10 cellular contexts compared by ENCODE assay signal in genomic region chr1:204294371-204294770, GRCh38.
A peak's percentile ranks its signal among the peaks of the same experiment; 100 is the strongest.
DNase-seq lines count a peak whose midpoint lies in the region; ATAC-seq and TF ChIP-seq lines count a peak whose summit lies in the region.
"Had no signal": no experiment of that assay in that cellular context is flagged by ENCODE, and none has a peak within 500 bp of the region (broad histone marks: within the 10 kb centered on the region; RNA-seq: fewer than 3 reads in every experiment).

No MANE protein-coding gene starts in this region.

- peak overlapping the region; percentile 6 for H3K9ac ChIP-seq in adipocyte (ENCODE audit: low read length)

- H3K9me3 ChIP-seq in adipocyte (ENCODE audit: control insufficient read depth, low read length): no peaks in the 10 kb centered on the region
- H3K9me3 ChIP-seq in heart right ventricle: no peaks in the 10 kb centered on the region
- H3K9me3 ChIP-seq in sigmoid colon: no peaks in the 10 kb centered on the region

- H3K36me3 ChIP-seq in adipocyte (ENCODE audit: control insufficient read depth, insufficient read depth, low read length, severe bottlenecking): no peaks in the 10 kb centered on the region
- no peaks in the 10 kb centered on the region for H3K36me3 ChIP-seq in heart right ventricle
- H3K36me3 ChIP-seq in sigmoid colon: no peaks in the 10 kb centered on the region

- H3K4me3 Mint-ChIP-seq in activated T-helper 2 cell treated with anti-CD3 and anti-CD28 coated beads, Interferon-gamma antibody, Interleukin-2, Interleukin-4, amounts not matched to agents 10 μg/mL and 5 μg/mL and 100 μg/mL, durations not matched to agents 14 hours and 24 hours and 36 hours (ENCODE audit: low read depth): no peak overlapping the region

- H3K4me1 Mint-ChIP-seq in activated T-helper 2 cell treated with anti-CD3 and anti-CD28 coated beads, Interferon-gamma antibody, Interleukin-2, Interleukin-4, amounts not matched to agents 10 μg/mL and 5 μg/mL and 100 μg/mL, durations not matched to agents 14 hours and 24 hours and 36 hours (ENCODE audit: low read depth): peaks cover 6% of the 10 kb centered on the region

- H3K4me1 ChIP-seq in adipocyte (ENCODE audit: control insufficient read depth, insufficient read depth, low read length) (peaks cover 45% of the 10 kb centered on the region), heart right ventricle (peaks cover 14 to 58% (median 37%) of the 10 kb centered on the region in 9 donors), sigmoid colon (peaks cover 0 to 18% (median 2%) of the 10 kb centered on the region in 4 donors)

- H3K27ac ChIP-seq in heart right ventricle: peak overlapping the region in 9 of 10 donors; percentile 39 to 85 (median 52)
- peak overlapping the region; percentile 33 to 67 (median 44) for H3K27ac ChIP-seq in sigmoid colon

- peak overlapping the region; percentile 20 for H3K4me3 ChIP-seq in adipocyte (ENCODE audit: low read length)
- no peak overlapping the region for H3K4me3 ChIP-seq in heart right ventricle
- no peak overlapping the region for H3K4me3 ChIP-seq in sigmoid colon

- TF ChIP-seq POLR2A in sigmoid colon (IDR thresholded peaks at IDR 0.05): no peak

- H3K36me3 Mint-ChIP-seq in activated T-helper 2 cell treated with anti-CD3 and anti-CD28 coated beads, Interferon-gamma antibody, Interleukin-2, Interleukin-4, amounts not matched to agents 10 μg/mL and 5 μg/mL and 100 μg/mL, durations not matched to agents 14 hours and 24 hours and 36 hours (ENCODE audit: low read depth): no peaks in the 10 kb centered on the region

- H3K27me3 ChIP-seq in adipocyte (replicated peaks; ENCODE audit: control insufficient read depth, insufficient read depth, low read length) (peaks cover 7% of the 10 kb centered on the region), heart right ventricle (no peaks in the 10 kb centered on the region), sigmoid colon (peaks cover 0 to 22% (median 0%) of the 10 kb centered on the region in 3 donors)

- ATAC-seq in heart right ventricle (peak; percentile 45 to 82 (median 72)), HG03520 (IDR thresholded peaks at IDR 0.05; ENCODE audit: unreplicated experiment) (no peak), GM18519 (IDR thresholded peaks at IDR 0.05; ENCODE audit: low FRiP score, unreplicated experiment) (no peak)

- DNase-seq in EH (ENCODE audit: low read depth) (peak; percentile 97), adipocyte (ENCODE audit: low read depth) (peak; percentile 96), heart right ventricle (peak in 1 of 2 donors; percentile 45), sigmoid colon (peak; percentile 89), GF-D8 (lab: John Stamatoyannopoulos, UW) (no peak)
- no peak for DNase-seq in activated T-helper 2 cell treated with anti-CD3 and anti-CD28 coated beads, Interferon-gamma antibody, Interleukin-2, Interleukin-4, amounts not matched to agents 10 μg/mL and 5 μg/mL and 100 μg/mL, durations not matched to agents 14 hours and 24 hours and 36 hours (ENCODE audit: low spot score)
- DNase-seq: DMS 273 treated with DMSO at 0.1 percent for 48 hours, NCI-H2227 treated with DMSO at 0.1 percent for 48 hours had no signal

- no peak for TF ChIP-seq CTCF in heart right ventricle (IDR thresholded peaks at IDR 0.05)
- no peak for TF ChIP-seq CTCF in sigmoid colon (IDR thresholded peaks at IDR 0.05)

- WGBS in heart right ventricle, 2 donors: 58 to 67% methylated on average over 6 of the region's 6 CpGs
- WGBS in sigmoid colon, 2 donors: 76% methylated on average over 6 of the region's 6 CpGs

- intact Hi-C loops in heart right ventricle (cut with DNase I): no loop called here
- intact Hi-C loops in sigmoid colon (cut with DNase I): loop anchor here (10.0 kb wide), 1 partner anchor 50 kb away; no protein-coding TSS in a partner anchor
- intact Hi-C loops in activated T-helper 2 cell treated with anti-CD3 and anti-CD28 coated beads, Interferon-gamma antibody, Interleukin-2, Interleukin-4, amounts not matched to agents 10 μg/mL and 5 μg/mL and 100 μg/mL, durations not matched to agents 14 hours and 24 hours and 36 hours (cut with micrococcal nuclease): no loop called here

- no peak overlapping the region for H3K27ac Mint-ChIP-seq in activated T-helper 2 cell treated with anti-CD3 and anti-CD28 coated beads, Interferon-gamma antibody, Interleukin-2, Interleukin-4, amounts not matched to agents 10 μg/mL and 5 μg/mL and 100 μg/mL, durations not matched to agents 14 hours and 24 hours and 36 hours

- peaks cover 32% of the 10 kb centered on the region for H3K27me3 Mint-ChIP-seq in activated T-helper 2 cell treated with anti-CD3 and anti-CD28 coated beads, Interferon-gamma antibody, Interleukin-2, Interleukin-4, amounts not matched to agents 10 μg/mL and 5 μg/mL and 100 μg/mL, durations not matched to agents 14 hours and 24 hours and 36 hours (ENCODE audit: low read depth)

- no peak for TF ChIP-seq EP300 in sigmoid colon (IDR thresholded peaks at IDR 0.05)

- no peaks in the 10 kb centered on the region for H3K9me3 Mint-ChIP-seq in activated T-helper 2 cell treated with anti-CD3 and anti-CD28 coated beads, Interferon-gamma antibody, Interleukin-2, Interleukin-4, amounts not matched to agents 10 μg/mL and 5 μg/mL and 100 μg/mL, durations not matched to agents 14 hours and 24 hours and 36 hours

Comparison
In these comparisons a context has a peak if more than half of its experiments do, and no peak if none do; other contexts are left out.
1. DNase-seq: peak in EH (single experiment), adipocyte (single experiment) and sigmoid colon (single experiment); none in GF-D8 (single experiment) and activated T-helper 2 cell treated with anti-CD3 and anti-CD28 coated beads, Interferon-gamma antibody, Interleukin-2, Interleukin-4, amounts not matched to agents 10 μg/mL and 5 μg/mL and 100 μg/mL, durations not matched to agents 14 hours and 24 hours and 36 hours (single experiment).
2. ATAC-seq: peak in heart right ventricle (8 of 8); none in HG03520 (single experiment) and GM18519 (single experiment).